Comparison of ENCODE assay signal across 24 cellular contexts in genomic region chr4:8023696-8024033, GRCh38.
"Had no signal": no experiment of that assay in that cellular context is flagged by ENCODE, and none has a peak within 500 bp of the region (broad histone marks: within the 10 kb centered on the region; RNA-seq: fewer than 3 reads in every experiment).

No MANE protein-coding gene starts in this region.

- H3K79me2 ChIP-seq: hepatocyte had no signal

- H3K36me3 ChIP-seq: heart left ventricle, left lung, prostate gland, sigmoid colon, tibial artery, upper lobe of right lung, uterus had no signal

- H3K4me2 ChIP-seq: hepatocyte had no signal

- H3K4me1 ChIP-seq: esophagus muscularis mucosa, foreskin keratinocyte, gastroesophageal sphincter, heart left ventricle, left lung, prostate gland, sigmoid colon, testis, tibial artery, upper lobe of right lung, uterus had no signal

- H3K27ac ChIP-seq: coronary artery, esophagus muscularis mucosa, foreskin keratinocyte, gastroesophageal sphincter, heart left ventricle, hepatocyte, left lung, prostate gland, sigmoid colon, testis, tibial artery, upper lobe of right lung, uterus had no signal

- ATAC-seq: foreskin keratinocyte; gastroesophageal sphincter; heart left ventricle; left cardiac atrium; left lung; mucosa of descending colon; right cardiac atrium; stimulated activated memory B cell treated with anti-CD40 and anti-IgM and Interleukin-4, amounts not matched to agents 10 μg/mL and 1 μg/mL and 100 μg/mL, for 72 hours; stimulated activated naive CD8-positive, alpha-beta T cell treated with anti-CD3 and anti-CD28 coated beads, Interleukin-15, Interleukin-2, amounts not matched to agents 100 U/mL and 50 U/mL, for 24 hours; upper lobe of right lung had no signal

- H3K4me3 ChIP-seq: coronary artery, esophagus muscularis mucosa, gastroesophageal sphincter, heart left ventricle, hepatocyte, left lung, mucosa of descending colon, prostate gland, sigmoid colon, testis, tibial artery, upper lobe of right lung, uterus had no signal

- H3K9me3 ChIP-seq: esophagus muscularis mucosa, gastroesophageal sphincter, heart left ventricle, left lung, mucosa of descending colon, prostate gland, sigmoid colon, testis, tibial artery, upper lobe of right lung, uterus had no signal

- H3K27me3 ChIP-seq: esophagus muscularis mucosa, gastroesophageal sphincter, heart left ventricle, hepatocyte, left lung, sigmoid colon, testis, tibial artery, upper lobe of right lung, uterus had no signal

- DNase-seq: dermis blood vessel endothelial cell; effector memory CD4-positive, alpha-beta T cell; foreskin keratinocyte; heart left ventricle; left cardiac atrium; left lung; mesenchymal stem cell; mucosa of descending colon; naive B cell; sigmoid colon; stimulated activated CD4-positive, alpha-beta T cell treated with anti-CD3 and anti-CD28 coated beads, Interleukin-4, amount 100 ng/mL, for 4 hours; stimulated activated naive CD8-positive, alpha-beta T cell treated with anti-CD3 and anti-CD28 coated beads, Interleukin-15, Interleukin-2, amounts not matched to agents 100 U/mL and 50 U/mL, for 24 hours; substantia nigra; testis; tibial artery; upper lobe of right lung; uterus had no signal

- H2AFZ ChIP-seq: hepatocyte had no signal
